Comparison of ENCODE assay signal across 8 cellular contexts in genomic region chr14:89351364-89351957, GRCh38.
A peak's percentile ranks its signal among the peaks of the same experiment; 100 is the strongest.
DNase-seq lines count a peak whose midpoint lies in the region; ATAC-seq and TF ChIP-seq lines count a peak whose summit lies in the region.

No MANE protein-coding gene starts in this region.

- peaks cover 6% of the 10 kb centered on the region for H3K36me3 Mint-ChIP-seq in Caco-2 (ENCODE audit: insufficient read depth, unreplicated experiment)
- peaks cover 48% of the 10 kb centered on the region for H3K36me3 Mint-ChIP-seq in activated naive CD8-positive, alpha-beta T cell treated with anti-CD3 and anti-CD28 coated beads, Interleukin-2, amount 10 ng/mL, durations not matched to agents 7 days and 5 days

- H3K9me3 ChIP-seq in Caco-2 (no peaks in the 10 kb centered on the region), lung (ENCODE audit: control insufficient read depth in 2 of 2, insufficient read depth in 1 of 2, low read length in 1 of 2) (no peaks in the 10 kb centered on the region)

- H3K27me3 Mint-ChIP-seq in Caco-2 (ENCODE audit: insufficient read depth, unreplicated experiment): no peaks in the 10 kb centered on the region
- H3K27me3 Mint-ChIP-seq in activated naive CD8-positive, alpha-beta T cell treated with anti-CD3 and anti-CD28 coated beads, Interleukin-2, amount 10 ng/mL, durations not matched to agents 7 days and 5 days: no peaks in the 10 kb centered on the region

- peak overlapping the region; percentile 73 for H3K27ac Mint-ChIP-seq in Caco-2 (ENCODE audit: unreplicated experiment)
- H3K27ac Mint-ChIP-seq in activated naive CD8-positive, alpha-beta T cell treated with anti-CD3 and anti-CD28 coated beads, Interleukin-2, amount 10 ng/mL, durations not matched to agents 7 days and 5 days: peak overlapping the region; percentile 96

- CTCF ChIA-PET in Caco-2 (lab: Charles Lee): interaction anchor here (0.8 to 1.6 kb wide), 2 partner anchors 12 to 17 kb away, joined by 3 to 4 read pairs; no protein-coding TSS in a partner anchor

- H3K27me3 ChIP-seq in Caco-2 (replicated peaks; ENCODE audit: control insufficient read depth, insufficient read depth, low read length) (no peaks in the 10 kb centered on the region), lung (ENCODE audit: control insufficient read depth, insufficient read depth) (no peaks in the 10 kb centered on the region)

- POLR2A ChIA-PET in Caco-2 (lab: Charles Lee): interaction anchor here (0.6 kb wide), 2 partner anchors 15 to 57 kb away, joined by 3 to 5 read pairs; no protein-coding TSS in a partner anchor
- POLR2A ChIA-PET in activated naive CD8-positive, alpha-beta T cell treated with anti-CD3 and anti-CD28 coated beads, Interleukin-2, amount 10 ng/mL, durations not matched to agents 7 days and 5 days (lab: Charles Lee): interaction anchor here (1.2 kb wide), 1 partner anchor 15 kb away, joined by 4 read pairs; no protein-coding TSS in a partner anchor

- DNase-seq in Caco-2 (peak; percentile 67 to 73), KBM-7 (peak; percentile 82), lung (ENCODE audit: low spot score) (peak; percentile 47), NCI-H526 (lab: John Stamatoyannopoulos, UW) (no peak), NCI-H2107 (lab: John Stamatoyannopoulos, UW) (no peak)
- DNase-seq in activated naive CD8-positive, alpha-beta T cell treated with anti-CD3 and anti-CD28 coated beads, Interleukin-2, amount 10 ng/mL, durations not matched to agents 7 days and 5 days: peak; percentile 55

- H3K4me1 ChIP-seq in Caco-2 (peaks cover 15% of the 10 kb centered on the region), lung (ENCODE audit: control insufficient read depth in 2 of 2, insufficient read depth in 2 of 2, low read length in 2 of 2) (peaks cover 5 to 28% of the 10 kb centered on the region in 2 donors)

- peak overlapping the region; percentile 62 for H3K4me3 Mint-ChIP-seq in Caco-2 (ENCODE audit: unreplicated experiment)
- peak overlapping the region; percentile 84 for H3K4me3 Mint-ChIP-seq in activated naive CD8-positive, alpha-beta T cell treated with anti-CD3 and anti-CD28 coated beads, Interleukin-2, amount 10 ng/mL, durations not matched to agents 7 days and 5 days

- TF ChIP-seq CTCF in Caco-2 (IDR thresholded peaks at IDR 0.05; ENCODE audit: insufficient read depth in 1 of 2, low read depth in 1 of 2, low read length in 1 of 2, severe bottlenecking in 1 of 2, unreplicated experiment in 1 of 2) (no peak), lung (IDR thresholded peaks at IDR 0.05; ENCODE audit: control extremely low read depth, extremely low read depth) (no peak)

- H3K4me1 Mint-ChIP-seq in Caco-2 (ENCODE audit: low read depth, unreplicated experiment): peaks cover 7% of the 10 kb centered on the region
- H3K4me1 Mint-ChIP-seq in activated naive CD8-positive, alpha-beta T cell treated with anti-CD3 and anti-CD28 coated beads, Interleukin-2, amount 10 ng/mL, durations not matched to agents 7 days and 5 days: peaks cover 36% of the 10 kb centered on the region

- ATAC-seq in GM21367 (IDR thresholded peaks at IDR 0.05; ENCODE audit: unreplicated experiment) (peak; percentile 70), lung (ENCODE audit: insufficient read depth, low FRiP score) (no peak), HG03039 (IDR thresholded peaks at IDR 0.05; ENCODE audit: unreplicated experiment) (no peak)
- ATAC-seq in activated naive CD8-positive, alpha-beta T cell treated with anti-CD3 and anti-CD28 coated beads, Interleukin-2, amount 10 ng/mL, durations not matched to agents 7 days and 5 days (ENCODE audit: low read depth): peak; percentile 86

- in situ Hi-C loops in KBM-7 (cut with MboI; ENCODE audit: low pct_unique_long_range_greater_than_20kb, low sequenced_read_pairs): no loop called here

- no peaks in the 10 kb centered on the region for H3K9me3 Mint-ChIP-seq in Caco-2 (ENCODE audit: unreplicated experiment)
- peaks cover 5% of the 10 kb centered on the region for H3K9me3 Mint-ChIP-seq in activated naive CD8-positive, alpha-beta T cell treated with anti-CD3 and anti-CD28 coated beads, Interleukin-2, amount 10 ng/mL, durations not matched to agents 7 days and 5 days

- intact Hi-C loops in Caco-2 (cut with micrococcal nuclease; ENCODE audit: unreplicated experiment): loop anchor here (1.0 to 5.0 kb wide), 4 partner anchors 11 to 559 kb away; partner anchors contain the start of gene EML5

- WGBS in lung, 2 donors: 0 to 1% methylated on average over 11 of the region's 11 CpGs

- no peaks in the 10 kb centered on the region; the same call in 1 of the 2 replicates for H3K36me3 ChIP-seq in Caco-2 (ENCODE audit: control insufficient read depth, insufficient read depth, low read length)
- H3K36me3 ChIP-seq in lung (ENCODE audit: control insufficient read depth in 2 of 2, insufficient read depth in 2 of 2, low read length in 2 of 2): peaks cover 0 to 10% of the 10 kb centered on the region in 2 donors

- H3K4me3 ChIP-seq in Caco-2 (ENCODE audit: low read depth, low read length): no peak overlapping the region
- H3K4me3 ChIP-seq in lung: no peak overlapping the region

- no TSS peak for BruUV-seq in Caco-2 (replicated peaks; lab: Mats Ljungman, UMichigan)

- peak overlapping the region; percentile 61 to 76 for H3K27ac ChIP-seq in lung (ENCODE audit: low read depth in 1 of 2, low read length in 1 of 2)

Comparison
In these comparisons a context has a peak if more than half of its experiments do, and no peak if none do; other contexts are left out.
1. DNase-seq: peak in Caco-2 (2 of 2), KBM-7 (single experiment), activated naive CD8-positive, alpha-beta T cell treated with anti-CD3 and anti-CD28 coated beads, Interleukin-2, amount 10 ng/mL, durations not matched to agents 7 days and 5 days (single experiment) and lung (single experiment); none in NCI-H526 (0 of 2) and NCI-H2107 (single experiment).
2. ATAC-seq: peak in GM21367 (single experiment) and activated naive CD8-positive, alpha-beta T cell treated with anti-CD3 and anti-CD28 coated beads, Interleukin-2, amount 10 ng/mL, durations not matched to agents 7 days and 5 days (single experiment); none in lung (single experiment) and HG03039 (single experiment).